Comparison of ENCODE assay signal across 9 cellular contexts in genomic region chrX:42140320-42140719, GRCh38.
"Had no signal": no experiment of that assay in that cellular context is flagged by ENCODE, and none has a peak within 500 bp of the region (broad histone marks: within the 10 kb centered on the region; RNA-seq: fewer than 3 reads in every experiment).

No MANE protein-coding gene starts in this region.

- FAIRE-seq: H1, H54, HTR-8/SVneo, K562 had no signal

- DNase-seq: H9, HCEC 1CT, HFFc6, IMR-90 had no signal

- H3K4me3 ChIP-seq: GM23338, K562 had no signal

- ATAC-seq: GM23338, K562 had no signal
